ENCODE assay signal across 8 cellular contexts in genomic region chr9:21031818-21032203, GRCh38. TPM values are rescaled to one million over a fixed set of nuclear protein-coding genes. Genes with fewer than 3 reads are reported as not detected.
DNase-seq lines count a peak whose midpoint lies in the region; ATAC-seq, FAIRE-seq and TF ChIP-seq lines count a peak whose summit lies in the region.
"Had no signal": no experiment of that assay in that cellular context is flagged by ENCODE, and none has a peak within 500 bp of the region (broad histone marks: within the 10 kb centered on the region; RNA-seq: fewer than 3 reads in every experiment).

No MANE protein-coding gene starts in this region.

- no peak overlapping the region; the same call in 1 of the 2 replicates for H3K9ac ChIP-seq in HUES48 (ENCODE audit: low read depth, low read length)
- H3K9ac ChIP-seq in kidney (ENCODE audit: low read length in 2 of 2): no peak overlapping the region
- peak overlapping the region in 3 of 5 donors; percentile 16 to 51 (median 50) for H3K9ac ChIP-seq in subcutaneous abdominal adipose tissue (ENCODE audit: low read length in 5 of 5)

- no peaks in the 10 kb centered on the region for H3K27me3 Mint-ChIP-seq in effector memory CD8-positive, alpha-beta T cell

- intact Hi-C loops in adrenal gland (cut with DNase I) (no loop called here), kidney (cut with DNase I) (no loop called here)

- no peak overlapping the region for H3K27ac Mint-ChIP-seq in effector memory CD8-positive, alpha-beta T cell

- ATAC-seq in effector memory CD8-positive, alpha-beta T cell (replicated peaks): no peak

- H3K4me1 ChIP-seq in HUES48 (ENCODE audit: control insufficient read depth, insufficient read depth, low read length) (peaks cover 19% of the 10 kb centered on the region), adrenal gland (replicated peaks in 1 of 2) (peaks cover 9 to 14% of the 10 kb centered on the region in 2 donors), kidney (ENCODE audit: control insufficient read depth in 1 of 2, insufficient read depth in 1 of 2, low read depth in 1 of 2, low read length in 2 of 2) (peaks cover 0 to 2% of the 10 kb centered on the region in 2 donors), subcutaneous abdominal adipose tissue (ENCODE audit: control insufficient read depth in 5 of 5, insufficient read depth in 5 of 5, low read length in 5 of 5) (peaks cover 0 to 20% (median 11%) of the 10 kb centered on the region in 5 donors)

- no peaks in the 10 kb centered on the region for H3K9me3 ChIP-seq in HUES48 (ENCODE audit: control insufficient read depth, insufficient read depth, low read length)
- H3K9me3 ChIP-seq in adrenal gland (replicated peaks in 1 of 3): no peaks in the 10 kb centered on the region
- H3K9me3 ChIP-seq in kidney (ENCODE audit: control insufficient read depth in 1 of 2, low read length in 2 of 2): no peaks in the 10 kb centered on the region
- no peaks in the 10 kb centered on the region for H3K9me3 ChIP-seq in subcutaneous abdominal adipose tissue (ENCODE audit: control insufficient read depth in 5 of 5, low read length in 5 of 5)

- H3K9me3 Mint-ChIP-seq in effector memory CD8-positive, alpha-beta T cell: no peaks in the 10 kb centered on the region

- H3K36me3 Mint-ChIP-seq in effector memory CD8-positive, alpha-beta T cell (ENCODE audit: insufficient read depth): peaks cover 7% of the 10 kb centered on the region

- 77 to 97% (median 85%) methylated on average over 12 to 19 of the region's 19 CpGs for WGBS in adrenal gland, 4 donors

- peaks cover 14 to 35% of the 10 kb centered on the region in 2 donors for H3K4me1 Mint-ChIP-seq in effector memory CD8-positive, alpha-beta T cell (ENCODE audit: low read depth in 2 of 2)

- peak in 1 of 7 donors; percentile 16 for DNase-seq in adrenal gland
- DNase-seq in kidney: no peak
- no peak for DNase-seq in GM10266 (ENCODE audit: extremely low spot score)
- no peak for DNase-seq in effector memory CD8-positive, alpha-beta T cell
- DNase-seq in NOMO-1 treated with DMSO at 0.1 percent for 48 hours (lab: John Stamatoyannopoulos, UW; ENCODE audit: unreplicated experiment): no peak
- DNase-seq: T1000 had no signal

- TF ChIP-seq CTCF in adrenal gland (IDR thresholded peaks at IDR 0.05) (no peak), kidney (IDR thresholded peaks at IDR 0.05; ENCODE audit: borderline replicate concordance, extremely low read depth, insufficient read depth) (no peak), GM10266 (IDR thresholded peaks at IDR 0.05; ENCODE audit: control insufficient read depth, insufficient read depth, low read depth, missing control alignments) (no peak)

- peaks cover 10% of the 10 kb centered on the region; the same call in 1 of the 2 replicates for H3K27me3 ChIP-seq in HUES48 (ENCODE audit: control insufficient read depth, insufficient read depth, low read length)
- no peaks in the 10 kb centered on the region for H3K27me3 ChIP-seq in adrenal gland
- no peaks in the 10 kb centered on the region for H3K27me3 ChIP-seq in subcutaneous abdominal adipose tissue (ENCODE audit: control insufficient read depth in 5 of 5, insufficient read depth in 4 of 5, low read length in 5 of 5)

- H3K27ac ChIP-seq in HUES48 (ENCODE audit: low read depth, low read length) (peak overlapping the region; percentile 62), adrenal gland (peak overlapping the region in 4 of 5 donors; percentile 52 to 72 (median 64)), kidney (ENCODE audit: low read depth in 2 of 2, low read length in 2 of 2) (peak overlapping the region in 1 of 2 donors; percentile 6), subcutaneous abdominal adipose tissue (ENCODE audit: low read depth, low read length) (no peak overlapping the region)

- H3K36me3 ChIP-seq in HUES48 (ENCODE audit: control insufficient read depth, insufficient read depth, low read length) (no peaks in the 10 kb centered on the region), adrenal gland (replicated peaks in 1 of 2) (no peaks in the 10 kb centered on the region), kidney (ENCODE audit: control insufficient read depth in 1 of 2, insufficient read depth in 2 of 2, low read length in 2 of 2) (no peaks in the 10 kb centered on the region), subcutaneous abdominal adipose tissue (ENCODE audit: control insufficient read depth in 5 of 5, insufficient read depth in 5 of 5, low read length in 5 of 5) (no peaks in the 10 kb centered on the region)

- no peak for FAIRE-seq in kidney (lab: Jason Lieb, UNC)

- no peak overlapping the region for H3K4me3 Mint-ChIP-seq in effector memory CD8-positive, alpha-beta T cell

- H3K4me3 ChIP-seq in HUES48 (ENCODE audit: low read depth, low read length) (peak overlapping the region; percentile 46), adrenal gland (peak overlapping the region in 2 of 4 donors; percentile 52 to 62), kidney (ENCODE audit: low read length in 2 of 2) (peak overlapping the region; percentile 53 to 65), subcutaneous abdominal adipose tissue (ENCODE audit: low read depth in 1 of 5, low read length in 5 of 5) (peak overlapping the region in 4 of 5 donors; percentile 59 to 71 (median 70))

- TF ChIP-seq POLR2A in adrenal gland (IDR thresholded peaks at IDR 0.05): no peak

RNA-seq across cellular contexts. Expression of gene HACD4, which starts 0.4 kb away (rescaled TPM):
- total RNA-seq in adrenal gland (10 to 100 TPM in 2 of 8 donors, 1 to 10 TPM in 6; 1.8 to 13.7 (median 6.3) TPM), kidney (2.9 TPM)
- polyA plus RNA-seq in adrenal gland (1 to 10 TPM; 1.7 to 2.6 (median 2.1) TPM), kidney (ENCODE audit: insufficient read depth, low read depth, low replicate concordance) (1.3 TPM)

RNA-seq across cellular contexts. Expression of gene IFNB1, which starts 45.9 kb away (rescaled TPM):
- total RNA-seq in adrenal gland: not detected
- not detected for polyA plus RNA-seq in adrenal gland
- total RNA-seq in kidney: not detected
- polyA plus RNA-seq in kidney (ENCODE audit: insufficient read depth, low read depth, low replicate concordance): not detected

Comparison
In these comparisons a context has a peak if more than half of its experiments do, and no peak if none do; other contexts are left out.
1. H3K9ac ChIP-seq: peak in subcutaneous abdominal adipose tissue (3 of 5); none in HUES48 (single experiment) and kidney (0 of 2).